In genomic region chr13:47672982-47673670, GRCh38 we compare ENCODE assay signal across 12 cellular contexts.
DNase-seq lines count a peak whose midpoint lies in the region; ATAC-seq and TF ChIP-seq lines count a peak whose summit lies in the region.
"Had no signal": no experiment of that assay in that cellular context is flagged by ENCODE, and none has a peak within 500 bp of the region (broad histone marks: within the 10 kb centered on the region; RNA-seq: fewer than 3 reads in every experiment).

No MANE protein-coding gene starts in this region.

- H3K27ac ChIP-seq in testis: no peak overlapping the region
- H3K27ac ChIP-seq: SJCRH30 had no signal

- ATAC-seq in mucosa of descending colon (peak; percentile 59), GM21367 (IDR thresholded peaks at IDR 0.05; ENCODE audit: unreplicated experiment) (no peak)
- ATAC-seq in activated T-cell treated with anti-CD3 and anti-CD28 coated beads, Interleukin-2, amount 50 U/mL, for 72 hours (replicated peaks in 1 of 2): no peak

- no peaks in the 10 kb centered on the region for H3K9me3 Mint-ChIP-seq in activated T-cell treated with anti-CD3 and anti-CD28 coated beads, Interleukin-2, amount 50 U/mL, for 72 hours
- H3K9me3 Mint-ChIP-seq: activated naive CD4-positive, alpha-beta T cell treated with anti-CD3 and anti-CD28 coated beads, Interleukin-2, amount 10 ng/mL, durations not matched to agents 7 days and 5 days had no signal

- H3K9me3 ChIP-seq in mucosa of descending colon (no peaks in the 10 kb centered on the region), testis (no peaks in the 10 kb centered on the region)
- H3K9me3 ChIP-seq: BE2C, SJCRH30 had no signal

- intact Hi-C loops in mucosa of descending colon (cut with DNase I, micrococcal nuclease): no loop called here
- intact Hi-C loops in testis (cut with DNase I; ENCODE audit: low total_unique reads): no loop called here

- WGBS in testis, 2 donors: 54 to 63% methylated on average over 4 of the region's 4 CpGs

- no peak for TF ChIP-seq POLR2A in testis (IDR thresholded peaks at IDR 0.05)

- DNase-seq in AG08396 (ENCODE audit: low spot score) (peak; percentile 43), NOMO-1 (lab: John Stamatoyannopoulos, UW; ENCODE audit: unreplicated experiment in 2 of 2) (peak; percentile 66 to 97), epithelial cell of esophagus (ENCODE audit: low read depth) (peak; percentile 7), mucosa of descending colon (no peak), testis (no peak), anterior cingulate cortex (lab: John Stamatoyannopoulos, UW) (no peak)
- no peak for DNase-seq in activated T-cell treated with anti-CD3 and anti-CD28 coated beads, Interleukin-2, amount 50 U/mL, for 72 hours
- DNase-seq: activated CD4-positive, alpha-beta T cell treated with anti-CD3 and anti-CD28 coated beads for 1 hour; activated naive CD4-positive, alpha-beta T cell treated with anti-CD3 and anti-CD28 coated beads, Interleukin-2, amount 10 ng/mL, durations not matched to agents 7 days and 5 days; BE2C; SJCRH30 had no signal

- H3K27me3 Mint-ChIP-seq in activated T-cell treated with anti-CD3 and anti-CD28 coated beads, Interleukin-2, amount 50 U/mL, for 72 hours (ENCODE audit: low read depth): no peaks in the 10 kb centered on the region
- H3K27me3 Mint-ChIP-seq: activated naive CD4-positive, alpha-beta T cell treated with anti-CD3 and anti-CD28 coated beads, Interleukin-2, amount 10 ng/mL, durations not matched to agents 7 days and 5 days had no signal

- no peaks in the 10 kb centered on the region for H3K36me3 ChIP-seq in mucosa of descending colon (ENCODE audit: low read depth)
- no peaks in the 10 kb centered on the region for H3K36me3 ChIP-seq in testis (ENCODE audit: low read depth, missing control alignments)
- H3K36me3 ChIP-seq: BE2C, SJCRH30 had no signal

- no peaks in the 10 kb centered on the region for H3K27me3 ChIP-seq in testis
- H3K27me3 ChIP-seq: BE2C, SJCRH30 had no signal

- H3K4me1 ChIP-seq in mucosa of descending colon (ENCODE audit: low read depth) (no peaks in the 10 kb centered on the region), testis (no peaks in the 10 kb centered on the region)
- H3K4me1 ChIP-seq: BE2C, SJCRH30 had no signal

- H3K4me3 ChIP-seq in epithelial cell of esophagus (ENCODE audit: low read length): no peak overlapping the region
- no peak overlapping the region for H3K4me3 ChIP-seq in mucosa of descending colon
- H3K4me3 ChIP-seq in testis: no peak overlapping the region
- H3K4me3 ChIP-seq: SJCRH30 had no signal

- no peak overlapping the region for H3K27ac Mint-ChIP-seq in activated T-cell treated with anti-CD3 and anti-CD28 coated beads, Interleukin-2, amount 50 U/mL, for 72 hours
- H3K27ac Mint-ChIP-seq: activated naive CD4-positive, alpha-beta T cell treated with anti-CD3 and anti-CD28 coated beads, Interleukin-2, amount 10 ng/mL, durations not matched to agents 7 days and 5 days had no signal

- no peak overlapping the region for H3K4me3 Mint-ChIP-seq in activated T-cell treated with anti-CD3 and anti-CD28 coated beads, Interleukin-2, amount 50 U/mL, for 72 hours
- H3K4me3 Mint-ChIP-seq: activated naive CD4-positive, alpha-beta T cell treated with anti-CD3 and anti-CD28 coated beads, Interleukin-2, amount 10 ng/mL, durations not matched to agents 7 days and 5 days had no signal

- no peaks in the 10 kb centered on the region for H3K4me1 Mint-ChIP-seq in activated T-cell treated with anti-CD3 and anti-CD28 coated beads, Interleukin-2, amount 50 U/mL, for 72 hours (ENCODE audit: low read depth)
- H3K4me1 Mint-ChIP-seq: activated naive CD4-positive, alpha-beta T cell treated with anti-CD3 and anti-CD28 coated beads, Interleukin-2, amount 10 ng/mL, durations not matched to agents 7 days and 5 days had no signal

- TF ChIP-seq CTCF in epithelial cell of esophagus (IDR thresholded peaks at IDR 0.05; ENCODE audit: insufficient read depth, low read depth, low read length, missing control alignments) (no peak), mucosa of descending colon (IDR thresholded peaks at IDR 0.05) (no peak), testis (IDR thresholded peaks at IDR 0.05) (no peak)

- H3K36me3 Mint-ChIP-seq in activated T-cell treated with anti-CD3 and anti-CD28 coated beads, Interleukin-2, amount 50 U/mL, for 72 hours (ENCODE audit: insufficient read depth in 2 of 2): no peaks in the 10 kb centered on the region
- H3K36me3 Mint-ChIP-seq: activated naive CD4-positive, alpha-beta T cell treated with anti-CD3 and anti-CD28 coated beads, Interleukin-2, amount 10 ng/mL, durations not matched to agents 7 days and 5 days had no signal

Comparison
In these comparisons a context has a peak if more than half of its experiments do, and no peak if none do; other contexts are left out.
1. DNase-seq: peak in AG08396 (single experiment), NOMO-1 (2 of 2) and epithelial cell of esophagus (single experiment); none in mucosa of descending colon (0 of 3), testis (single experiment), activated T-cell treated with anti-CD3 and anti-CD28 coated beads, Interleukin-2, amount 50 U/mL, for 72 hours (0 of 2) and anterior cingulate cortex (0 of 58).